ENCODE assay signal across 3 cellular contexts in genomic region chr12:114131824-114132223, GRCh38.
TF ChIP-seq lines count a peak whose summit lies in the region.

No MANE protein-coding gene starts in this region.

TF ChIP-seq in K562, 482 proteins besides CTCF, POLR2A, EP300 and RAD21:
- no peak for TF ChIP-seq PTTG1 (tag; IDR thresholded peaks at IDR 0.05; ENCODE audit: low read depth)
- TF ChIP-seq BMI1 (IDR thresholded peaks at IDR 0.05; ENCODE audit: low read length): no peak
- TF ChIP-seq BDP1 (IDR thresholded peaks at IDR 0.05; ENCODE audit: insufficient read depth, insufficient read length): no peak
- no peak for TF ChIP-seq GATAD2B (IDR thresholded peaks at IDR 0.05; ENCODE audit: borderline replicate concordance)
- no peak for TF ChIP-seq JUN (IDR thresholded peaks at IDR 0.05; ENCODE audit: borderline replicate concordance, low read depth, low read length)
- no peak for TF ChIP-seq JUN (CRISPR knock-in tag; IDR thresholded peaks at IDR 0.05; ENCODE audit: borderline replicate concordance)
- TF ChIP-seq TEAD2 (tag; IDR thresholded peaks at IDR 0.05): no peak
- TF ChIP-seq, protein P1, sequence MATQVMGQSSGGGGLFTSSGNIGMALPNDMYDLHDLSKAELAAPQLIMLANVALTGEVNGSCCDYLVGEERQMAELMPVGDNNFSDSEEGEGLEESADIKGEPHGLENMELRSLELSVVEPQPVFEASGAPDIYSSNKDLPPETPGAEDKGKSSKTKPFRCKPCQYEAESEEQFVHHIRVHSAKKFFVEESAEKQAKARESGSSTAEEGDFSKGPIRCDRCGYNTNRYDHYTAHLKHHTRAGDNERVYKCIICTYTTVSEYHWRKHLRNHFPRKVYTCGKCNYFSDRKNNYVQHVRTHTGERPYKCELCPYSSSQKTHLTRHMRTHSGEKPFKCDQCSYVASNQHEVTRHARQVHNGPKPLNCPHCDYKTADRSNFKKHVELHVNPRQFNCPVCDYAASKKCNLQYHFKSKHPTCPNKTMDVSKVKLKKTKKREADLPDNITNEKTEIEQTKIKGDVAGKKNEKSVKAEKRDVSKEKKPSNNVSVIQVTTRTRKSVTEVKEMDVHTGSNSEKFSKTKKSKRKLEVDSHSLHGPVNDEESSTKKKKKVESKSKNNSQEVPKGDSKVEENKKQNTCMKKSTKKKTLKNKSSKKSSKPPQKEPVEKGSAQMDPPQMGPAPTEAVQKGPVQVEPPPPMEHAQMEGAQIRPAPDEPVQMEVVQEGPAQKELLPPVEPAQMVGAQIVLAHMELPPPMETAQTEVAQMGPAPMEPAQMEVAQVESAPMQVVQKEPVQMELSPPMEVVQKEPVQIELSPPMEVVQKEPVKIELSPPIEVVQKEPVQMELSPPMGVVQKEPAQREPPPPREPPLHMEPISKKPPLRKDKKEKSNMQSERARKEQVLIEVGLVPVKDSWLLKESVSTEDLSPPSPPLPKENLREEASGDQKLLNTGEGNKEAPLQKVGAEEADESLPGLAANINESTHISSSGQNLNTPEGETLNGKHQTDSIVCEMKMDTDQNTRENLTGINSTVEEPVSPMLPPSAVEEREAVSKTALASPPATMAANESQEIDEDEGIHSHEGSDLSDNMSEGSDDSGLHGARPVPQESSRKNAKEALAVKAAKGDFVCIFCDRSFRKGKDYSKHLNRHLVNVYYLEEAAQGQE (CRISPR knock-in tag; IDR thresholded peaks at IDR 0.05; ENCODE audit: low read depth): no peak
- TF ChIP-seq, protein P2, sequence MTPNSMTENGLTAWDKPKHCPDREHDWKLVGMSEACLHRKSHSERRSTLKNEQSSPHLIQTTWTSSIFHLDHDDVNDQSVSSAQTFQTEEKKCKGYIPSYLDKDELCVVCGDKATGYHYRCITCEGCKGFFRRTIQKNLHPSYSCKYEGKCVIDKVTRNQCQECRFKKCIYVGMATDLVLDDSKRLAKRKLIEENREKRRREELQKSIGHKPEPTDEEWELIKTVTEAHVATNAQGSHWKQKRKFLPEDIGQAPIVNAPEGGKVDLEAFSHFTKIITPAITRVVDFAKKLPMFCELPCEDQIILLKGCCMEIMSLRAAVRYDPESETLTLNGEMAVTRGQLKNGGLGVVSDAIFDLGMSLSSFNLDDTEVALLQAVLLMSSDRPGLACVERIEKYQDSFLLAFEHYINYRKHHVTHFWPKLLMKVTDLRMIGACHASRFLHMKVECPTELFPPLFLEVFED (CRISPR knock-in tag; conservative IDR thresholded peaks at IDR 0.05): no peak
- no peak for TF ChIP-seq ZNF12 (CRISPR knock-in tag; IDR thresholded peaks at IDR 0.05)
- TF ChIP-seq MEF2A (IDR thresholded peaks at IDR 0.05; ENCODE audit: control insufficient read depth, low read depth, low read length): no peak
- no peak for TF ChIP-seq TRIM24 (IDR thresholded peaks at IDR 0.05)

TF ChIP-seq in HepG2, 621 proteins besides CTCF, POLR2A, EP300 and RAD21:
- no peak for TF ChIP-seq ZNF546 (CRISPR knock-in tag; conservative IDR thresholded peaks at IDR 0.05)
- TF ChIP-seq MAFG (CRISPR knock-in tag; IDR thresholded peaks at IDR 0.05): no peak
- no peak for TF ChIP-seq ZNF792 (CRISPR knock-in tag; IDR thresholded peaks at IDR 0.05)
- no peak for TF ChIP-seq ZNF629 (CRISPR knock-in tag; conservative IDR thresholded peaks at IDR 0.05)
- no peak for TF ChIP-seq RFXAP (CRISPR knock-in tag; IDR thresholded peaks at IDR 0.05; ENCODE audit: borderline replicate concordance)
- no peak for TF ChIP-seq ZBTB8A (CRISPR knock-in tag; IDR thresholded peaks at IDR 0.05; ENCODE audit: borderline replicate concordance, low read depth)
- no peak for TF ChIP-seq ZNF713 (CRISPR knock-in tag; IDR thresholded peaks at IDR 0.05)
- TF ChIP-seq, protein P3, sequence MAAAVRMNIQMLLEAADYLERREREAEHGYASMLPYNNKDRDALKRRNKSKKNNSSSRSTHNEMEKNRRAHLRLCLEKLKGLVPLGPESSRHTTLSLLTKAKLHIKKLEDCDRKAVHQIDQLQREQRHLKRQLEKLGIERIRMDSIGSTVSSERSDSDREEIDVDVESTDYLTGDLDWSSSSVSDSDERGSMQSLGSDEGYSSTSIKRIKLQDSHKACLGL (CRISPR knock-in tag; IDR thresholded peaks at IDR 0.05): no peak
- no peak for TF ChIP-seq NAIF1 (CRISPR knock-in tag; IDR thresholded peaks at IDR 0.05; ENCODE audit: borderline replicate concordance)
- TF ChIP-seq ZNF207 (IDR thresholded peaks at IDR 0.05; ENCODE audit: borderline replicate concordance): no peak
- TF ChIP-seq ZNF644 (CRISPR knock-in tag; IDR thresholded peaks at IDR 0.05; ENCODE audit: low read depth): no peak
- no peak for TF ChIP-seq IRX3 (CRISPR knock-in tag; IDR thresholded peaks at IDR 0.05; ENCODE audit: borderline replicate concordance, low read depth)
- no peak for TF ChIP-seq LCORL (IDR thresholded peaks at IDR 0.05)
- TF ChIP-seq LCORL (CRISPR knock-in tag; IDR thresholded peaks at IDR 0.05): no peak
- no peak for TF ChIP-seq ZNF251 (CRISPR knock-in tag; IDR thresholded peaks at IDR 0.05)
- no peak for TF ChIP-seq SALL1 (CRISPR knock-in tag; IDR thresholded peaks at IDR 0.05)
- no peak for TF ChIP-seq ZNF484 (CRISPR knock-in tag; IDR thresholded peaks at IDR 0.05; ENCODE audit: borderline replicate concordance, low read depth)
- TF ChIP-seq MED8 (CRISPR knock-in tag; IDR thresholded peaks at IDR 0.05; ENCODE audit: insufficient replicate concordance): no peak
- TF ChIP-seq ATM (IDR thresholded peaks at IDR 0.05; ENCODE audit: borderline replicate concordance): no peak
- TF ChIP-seq ZNF496 (CRISPR knock-in tag; IDR thresholded peaks at IDR 0.05; ENCODE audit: insufficient replicate concordance): no peak
- TF ChIP-seq RERE (CRISPR knock-in tag; IDR thresholded peaks at IDR 0.05; ENCODE audit: low read depth): no peak

TF ChIP-seq in SK-N-SH treated with all-trans-retinoic acid at 6 μM for 48 hours, 23 proteins besides CTCF, POLR2A, EP300 and RAD21:
- TF ChIP-seq ZNF70 (CRISPR knock-in tag; IDR thresholded peaks at IDR 0.05) (no peak), ZNF8 (CRISPR knock-in tag; IDR thresholded peaks at IDR 0.05) (no peak), ESRRG (CRISPR knock-in tag; IDR thresholded peaks at IDR 0.05) (no peak), ZNF565 (CRISPR knock-in tag; conservative IDR thresholded peaks at IDR 0.05; ENCODE audit: low read depth) (no peak), GLIS3 (CRISPR knock-in tag; IDR thresholded peaks at IDR 0.05) (no peak), POU6F1 (CRISPR knock-in tag; IDR thresholded peaks at IDR 0.05; ENCODE audit: borderline replicate concordance, low read depth) (no peak), ARNTL (CRISPR knock-in tag; IDR thresholded peaks at IDR 0.05; ENCODE audit: borderline replicate concordance, low read depth) (no peak), RARB (CRISPR knock-in tag; IDR thresholded peaks at IDR 0.05) (no peak), ISL1 (CRISPR knock-in tag; IDR thresholded peaks at IDR 0.05) (no peak)
